Comparison of ENCODE assay signal across 8 cellular contexts in genomic region chr5:78467744-78468357, GRCh38.
DNase-seq lines count a peak whose midpoint lies in the region; ATAC-seq, FAIRE-seq and TF ChIP-seq lines count a peak whose summit lies in the region.

No MANE protein-coding gene starts in this region.

- H3K4me3 ChIP-seq in sigmoid colon, result no peak overlapping the region

- FAIRE-seq in HTR-8/SVneo (lab: Jason Lieb, UNC) (no peak), TTC549 (lab: Jason Lieb, UNC) (peak; percentile 76)

- peak; percentile 73 for ATAC-seq in Right ventricle myocardium superior (ENCODE audit: poor library complexity)
- ATAC-seq in HG03135 (IDR thresholded peaks at IDR 0.05; ENCODE audit: unreplicated experiment), result no peak

- H3K27me3 ChIP-seq in sigmoid colon, result no peaks in the 10 kb centered on the region

- DNase-seq in Daoy (ENCODE audit: low read depth), result peak; percentile 20
- peak; percentile 41 for DNase-seq in HTR-8/SVneo (ENCODE audit: insufficient read length, low spot score)
- no peak for DNase-seq in Right ventricle myocardium superior
- no peak for DNase-seq in sigmoid colon
- no peak for DNase-seq in activated effector memory CD4-positive, alpha-beta T cell treated with Interleukin-2 at 50 U/mL for 16 hours
- DNase-seq in OCI-M2 (lab: John Stamatoyannopoulos, UW; ENCODE audit: unreplicated experiment), result no peak

- TF ChIP-seq EP300 in sigmoid colon (IDR thresholded peaks at IDR 0.05), result no peak

- H3K4me1 ChIP-seq in sigmoid colon, result peaks cover 0 to 4% (median 0%) of the 10 kb centered on the region in 4 donors

- 20 to 34% methylated on average over 3 of the region's 3 CpGs for WGBS in sigmoid colon, 2 donors

- no peaks in the 10 kb centered on the region for H3K9me3 ChIP-seq in sigmoid colon

- H3K27ac ChIP-seq in sigmoid colon, result no peak overlapping the region

- intact Hi-C loops in Right ventricle myocardium superior (cut with DNase I), result no loop called here
- intact Hi-C loops in sigmoid colon (cut with DNase I), result loop anchor here (5.0 kb wide), 2 partner anchors 179 to 494 kb away; partner anchors contain the start of gene LHFPL2

- no peak for TF ChIP-seq POLR2A in sigmoid colon (IDR thresholded peaks at IDR 0.05)

- H3K36me3 ChIP-seq in sigmoid colon, result peaks cover 0 to 7% (median 0%) of the 10 kb centered on the region in 4 donors

- TF ChIP-seq CTCF in sigmoid colon (IDR thresholded peaks at IDR 0.05), result peak; percentile 53 to 80 (median 76)

Comparison
In these comparisons a context has a peak if more than half of its experiments do, and no peak if none do; other contexts are left out.
1. DNase-seq: peak in Daoy (single experiment) and HTR-8/SVneo (single experiment); none in Right ventricle myocardium superior (single experiment), sigmoid colon (single experiment), activated effector memory CD4-positive, alpha-beta T cell treated with Interleukin-2 at 50 U/mL for 16 hours (single experiment) and OCI-M2 (single experiment).